ENCODE assay signal across 22 cellular contexts in genomic region chr1:232212248-232212647, GRCh38.
"Had no signal": no experiment of that assay in that cellular context is flagged by ENCODE, and none has a peak within 500 bp of the region (broad histone marks: within the 10 kb centered on the region; RNA-seq: fewer than 3 reads in every experiment).

No MANE protein-coding gene starts in this region.

- H3K9ac ChIP-seq: parathyroid adenoma had no signal

- H3K4me3 ChIP-seq: dorsolateral prefrontal cortex, esophagus muscularis mucosa, lung, right lobe of liver, testis, tibial artery, upper lobe of left lung had no signal

- H3K27me3 ChIP-seq: dorsolateral prefrontal cortex, esophagus muscularis mucosa, neutrophil, right lobe of liver, testis, tibial artery, upper lobe of left lung had no signal

- H3K9me3 Mint-ChIP-seq: memory B cell; naive thymus-derived CD8-positive, alpha-beta T cell; nephron progenitor cell; stimulated activated effector memory CD8-positive, alpha-beta T cell treated with anti-CD3 and anti-CD28 coated beads, Interleukin-12 subunit alpha, Interleukin-12 subunit beta, amount 100 ng/mL, for 72 hours had no signal

- H3K27ac Mint-ChIP-seq: memory B cell; naive thymus-derived CD8-positive, alpha-beta T cell; nephron progenitor cell; progenitor cell of endocrine pancreas; stimulated activated effector memory CD8-positive, alpha-beta T cell treated with anti-CD3 and anti-CD28 coated beads, Interleukin-12 subunit alpha, Interleukin-12 subunit beta, amount 100 ng/mL, for 72 hours had no signal

- H3K36me3 Mint-ChIP-seq: memory B cell; naive thymus-derived CD8-positive, alpha-beta T cell; stimulated activated effector memory CD8-positive, alpha-beta T cell treated with anti-CD3 and anti-CD28 coated beads, Interleukin-12 subunit alpha, Interleukin-12 subunit beta, amount 100 ng/mL, for 72 hours had no signal

- H3K9me3 ChIP-seq: esophagus muscularis mucosa, neutrophil, right lobe of liver, testis, tibial artery, upper lobe of left lung had no signal

- H3K4me3 Mint-ChIP-seq: memory B cell; naive thymus-derived CD8-positive, alpha-beta T cell; nephron progenitor cell; stimulated activated effector memory CD8-positive, alpha-beta T cell treated with anti-CD3 and anti-CD28 coated beads, Interleukin-12 subunit alpha, Interleukin-12 subunit beta, amount 100 ng/mL, for 72 hours had no signal

- H3K36me3 ChIP-seq: esophagus muscularis mucosa, neutrophil, right lobe of liver, tibial artery, upper lobe of left lung had no signal

- H3K4me1 ChIP-seq: parathyroid adenoma, right lobe of liver, testis, tibial artery, upper lobe of left lung had no signal

- H3K27ac ChIP-seq: dorsolateral prefrontal cortex, esophagus muscularis mucosa, neutrophil, parathyroid adenoma, right lobe of liver, testis, tibial artery, upper lobe of left lung had no signal

- H3K27me3 Mint-ChIP-seq: memory B cell had no signal

- H2AFZ ChIP-seq: parathyroid adenoma had no signal

- H3K4me1 Mint-ChIP-seq: memory B cell; naive thymus-derived CD8-positive, alpha-beta T cell; nephron progenitor cell; stimulated activated effector memory CD8-positive, alpha-beta T cell treated with anti-CD3 and anti-CD28 coated beads, Interleukin-12 subunit alpha, Interleukin-12 subunit beta, amount 100 ng/mL, for 72 hours had no signal

- DNase-seq: caudate nucleus; cerebellar nuclear complex; dorsolateral prefrontal cortex; effector CD8-positive, alpha-beta T cell; naive thymus-derived CD8-positive, alpha-beta T cell; nephron progenitor cell; right lobe of liver; stimulated activated CD4-positive, alpha-beta T cell treated with anti-CD3 and anti-CD28 coated beads, Interleukin-2, amount 100 ng/mL, for 24 hours; stimulated activated CD4-positive, alpha-beta T cell treated with anti-CD3 and anti-CD28 coated beads, Interleukin-4, amount 100 ng/mL, for 24 hours; stimulated activated naive CD8-positive, alpha-beta T cell treated with anti-CD3 and anti-CD28 coated beads, Interleukin-15, Interleukin-2, amounts not matched to agents 100 U/mL and 50 U/mL, for 24 hours; substantia nigra; testis; tibial artery; upper lobe of left lung had no signal

- ATAC-seq: left lobe of liver; naive thymus-derived CD8-positive, alpha-beta T cell; right lobe of liver; stimulated activated effector memory CD8-positive, alpha-beta T cell treated with anti-CD3 and anti-CD28 coated beads, Interleukin-12 subunit alpha, Interleukin-12 subunit beta, amount 100 ng/mL, for 72 hours; stimulated activated naive CD8-positive, alpha-beta T cell treated with anti-CD3 and anti-CD28 coated beads, Interleukin-15, Interleukin-2, amounts not matched to agents 100 U/mL and 50 U/mL, for 24 hours had no signal
